ENCODE assay signal across 9 cellular contexts in the genomic region with DNA sequence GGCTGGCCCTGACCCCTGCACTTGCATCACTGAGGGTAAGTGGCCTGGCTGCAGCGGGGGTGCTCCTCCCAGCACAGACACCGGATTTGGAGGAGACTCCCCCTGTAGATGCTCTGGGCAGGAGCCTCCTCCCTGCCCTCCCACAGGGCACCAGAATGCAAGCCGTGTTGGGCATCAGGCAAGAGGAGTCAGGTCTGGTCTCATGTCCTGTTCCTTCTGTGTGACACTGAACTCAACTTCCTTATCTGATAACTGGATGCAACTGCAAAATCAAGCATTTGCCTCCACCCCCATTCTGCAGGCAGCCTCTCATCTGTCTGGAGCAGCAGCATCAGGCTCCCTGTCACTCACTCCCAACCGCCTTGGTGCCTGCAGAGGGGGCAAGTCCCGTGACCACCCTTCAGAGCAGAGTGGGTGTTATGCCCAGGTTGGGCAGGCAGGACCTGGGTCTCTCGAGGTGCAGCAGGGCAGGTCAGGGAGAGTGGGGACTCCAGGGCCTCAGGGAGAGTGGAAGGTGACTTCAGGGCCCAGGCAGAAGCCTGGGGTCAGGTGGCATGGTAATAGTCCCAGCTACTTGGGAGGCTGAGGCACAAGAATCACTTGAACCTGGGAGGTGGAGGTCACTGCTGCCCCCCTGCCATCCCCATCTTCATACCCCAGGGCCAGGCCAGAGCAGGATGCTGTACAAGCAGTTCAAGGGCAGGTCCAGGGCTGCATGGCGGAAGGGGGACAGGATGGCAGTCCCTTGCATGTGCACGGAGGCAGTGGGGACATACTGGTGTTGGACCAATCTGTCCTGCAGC. TPM values are rescaled to one million over a fixed set of nuclear protein-coding genes. Genes with fewer than 3 reads are reported as not detected.
DNase-seq lines count a peak whose midpoint lies in the region; ATAC-seq and TF ChIP-seq lines count a peak whose summit lies in the region.
"Had no signal": no experiment of that assay in that cellular context is flagged by ENCODE, and none has a peak within 500 bp of the region (broad histone marks: within the 10 kb centered on the region; RNA-seq: fewer than 3 reads in every experiment).

No MANE protein-coding gene starts in this region.

- TF ChIP-seq CTCF in cardiac muscle cell (IDR thresholded peaks at IDR 0.05; ENCODE audit: low read depth, low read length) (no peak), lower lobe of right lung (IDR thresholded peaks at IDR 0.05) (no peak), esophagus squamous epithelium (IDR thresholded peaks at IDR 0.05) (no peak)

- H3K27ac ChIP-seq in cardiac muscle cell (peak overlapping the region; percentile 91), angular gyrus (ENCODE audit: low read depth, low read length) (peak overlapping the region; percentile 70), lower lobe of right lung (peak overlapping the region; percentile 67), aorta (ENCODE audit: low read depth in 1 of 2, low read length in 2 of 2) (no peak overlapping the region), esophagus squamous epithelium (peak overlapping the region in 1 of 4 donors; percentile 32)
- H3K27ac ChIP-seq: colonic mucosa had no signal

- no peak for TF ChIP-seq POLR2A in esophagus squamous epithelium (IDR thresholded peaks at IDR 0.05)

- intact Hi-C loops in cardiac septum (cut with DNase I) (loop anchor here (10.0 kb wide), 2 partner anchors 209 to 329 kb away; no protein-coding TSS in a partner anchor), lower lobe of right lung (cut with DNase I) (loop anchor here (10.0 kb wide), 1 partner anchor 139 kb away; no protein-coding TSS in a partner anchor), aorta (cut with DNase I) (loop anchor here in 1 of 2 donors (10.0 kb wide), 1 partner anchor 339 kb away; no protein-coding TSS in a partner anchor), esophagus squamous epithelium (cut with DNase I) (no loop called here)

- no peaks in the 10 kb centered on the region for H3K9me3 Mint-ChIP-seq in naive thymus-derived CD8-positive, alpha-beta T cell

- no peaks in the 10 kb centered on the region for H3K36me3 Mint-ChIP-seq in naive thymus-derived CD8-positive, alpha-beta T cell

- H3K4me1 Mint-ChIP-seq in naive thymus-derived CD8-positive, alpha-beta T cell = peaks cover 6 to 13% (median 12%) of the 10 kb centered on the region in 4 donors

- 67 to 68% methylated on average over 8 of the region's 8 CpGs for WGBS in aorta, 2 donors
- WGBS in esophagus squamous epithelium, 2 donors = 56 to 72% methylated on average over 4 to 6 of the region's 8 CpGs

- H3K4me3 Mint-ChIP-seq in naive thymus-derived CD8-positive, alpha-beta T cell = no peak overlapping the region

- H3K9me3 ChIP-seq in cardiac muscle cell (ENCODE audit: low read depth) (no peaks in the 10 kb centered on the region), lower lobe of right lung (no peaks in the 10 kb centered on the region), aorta (ENCODE audit: control insufficient read depth, low read length) (no peaks in the 10 kb centered on the region), esophagus squamous epithelium (no peaks in the 10 kb centered on the region)
- H3K9me3 ChIP-seq: colonic mucosa had no signal

- POLR2A ChIA-PET in naive thymus-derived CD8-positive, alpha-beta T cell (lab: Charles Lee) = interaction anchor here (1.1 to 1.4 kb wide), 4 partner anchors 10 to 63 kb away, joined by 3 to 6 read pairs (median 4); a partner anchor contains a TSS

- no peak for DNase-seq in cardiac muscle cell (ENCODE audit: low read depth in 1 of 2, low spot score in 1 of 2)
- no peak for DNase-seq in cardiac septum (ENCODE audit: low spot score)
- no peak for DNase-seq in lower lobe of right lung
- DNase-seq in aorta = no peak
- no peak for DNase-seq in esophagus squamous epithelium (lab: John Stamatoyannopoulos, UW)
- DNase-seq in cerebellar nuclear complex (lab: John Stamatoyannopoulos, UW) = no peak
- DNase-seq in naive thymus-derived CD8-positive, alpha-beta T cell = no peak
- DNase-seq: colonic mucosa had no signal

- peak overlapping the region in 1 of 10 donors; percentile 14 for H3K27ac Mint-ChIP-seq in naive thymus-derived CD8-positive, alpha-beta T cell

- H3K36me3 ChIP-seq in cardiac muscle cell (no peaks in the 10 kb centered on the region), lower lobe of right lung (no peaks in the 10 kb centered on the region), aorta (ENCODE audit: control insufficient read depth in 1 of 2, insufficient read depth in 2 of 2, low read length in 1 of 2) (no peaks in the 10 kb centered on the region), esophagus squamous epithelium (no peaks in the 10 kb centered on the region)
- H3K36me3 ChIP-seq: colonic mucosa had no signal

- H3K27me3 ChIP-seq in cardiac muscle cell = no peaks in the 10 kb centered on the region
- H3K27me3 ChIP-seq in lower lobe of right lung (ENCODE audit: low read depth) = no peaks in the 10 kb centered on the region
- no peaks in the 10 kb centered on the region for H3K27me3 ChIP-seq in aorta (ENCODE audit: control insufficient read depth in 1 of 2, insufficient read depth in 2 of 2, low read length in 1 of 2)
- H3K27me3 ChIP-seq in esophagus squamous epithelium = no peaks in the 10 kb centered on the region
- H3K27me3 ChIP-seq: colonic mucosa had no signal

- H3K4me3 ChIP-seq in cardiac muscle cell = no peak overlapping the region
- no peak overlapping the region for H3K4me3 ChIP-seq in lower lobe of right lung
- no peak overlapping the region for H3K4me3 ChIP-seq in aorta (ENCODE audit: low read length in 2 of 2)
- H3K4me3 ChIP-seq in esophagus squamous epithelium = no peak overlapping the region
- H3K4me3 ChIP-seq: colonic mucosa had no signal

- H3K4me1 ChIP-seq in cardiac muscle cell (ENCODE audit: low read depth) (peaks cover 35% of the 10 kb centered on the region), lower lobe of right lung (peaks cover 33% of the 10 kb centered on the region), aorta (ENCODE audit: control insufficient read depth in 1 of 2, insufficient read depth in 2 of 2, low read length in 2 of 2) (no peaks in the 10 kb centered on the region), esophagus squamous epithelium (peaks cover 13 to 34% (median 30%) of the 10 kb centered on the region in 3 donors)
- H3K4me1 ChIP-seq: colonic mucosa had no signal

- ATAC-seq in lower lobe of right lung (no peak), aorta (ENCODE audit: low FRiP score) (no peak)
- no peak for ATAC-seq in naive thymus-derived CD8-positive, alpha-beta T cell

- no peaks in the 10 kb centered on the region for H3K27me3 Mint-ChIP-seq in naive thymus-derived CD8-positive, alpha-beta T cell

RNA-seq across cellular contexts. Expression of a gene that starts 10.5 kb away (rescaled TPM):
- total RNA-seq in cardiac muscle cell (1,533 and 1,673 TPM in 2 replicates), cardiac septum (466 TPM), lower lobe of right lung (765 TPM), aorta (100 to 1,000 TPM; 617 to 792 TPM), esophagus squamous epithelium (1,000 to 10,000 TPM; 1,191 to 2,826 (median 1,725) TPM)
- polyA plus RNA-seq in cardiac muscle cell (844 and 941 TPM in 2 replicates), aorta (1,000 to 10,000 TPM; 1,520 to 2,218 TPM)
- total RNA-seq in naive thymus-derived CD8-positive, alpha-beta T cell = 1,000 to 10,000 TPM; 1,232 to 1,277 TPM
- polyA plus RNA-seq in naive thymus-derived CD8-positive, alpha-beta T cell = 1,000 to 10,000 TPM; 1,632 to 1,741 (median 1,693) TPM

RNA-seq across cellular contexts. Expression of a gene that starts 22.9 kb away (rescaled TPM):
- total RNA-seq in cardiac muscle cell (87.7 and 99.7 TPM in 2 replicates), cardiac septum (20.3 TPM), lower lobe of right lung (20.6 TPM), aorta (10 to 100 TPM in 1 of 2 donors, 1 to 10 TPM in 1; 7.2 to 16.5 TPM), esophagus squamous epithelium (10 to 100 TPM; 20.2 to 42.7 (median 33.6) TPM)
- polyA plus RNA-seq in cardiac muscle cell (116 and 125 TPM in 2 replicates), aorta (100 to 1,000 TPM in 1 of 2 donors, 10 to 100 TPM in 1; 12.2 to 102 TPM)
- total RNA-seq in naive thymus-derived CD8-positive, alpha-beta T cell = 10 to 100 TPM; 14.1 to 15.8 TPM
- polyA plus RNA-seq in naive thymus-derived CD8-positive, alpha-beta T cell = 10 to 100 TPM; 18.5 to 28.5 (median 18.6) TPM

RNA-seq across cellular contexts. Expression of a gene that starts 31.4 kb away (rescaled TPM):
- total RNA-seq in cardiac muscle cell (56.5 and 105 TPM in 2 replicates), cardiac septum (12.5 TPM), lower lobe of right lung (17.8 TPM), aorta (10 to 100 TPM in 1 of 2 donors, 1 to 10 TPM in 1; 4.7 to 16.0 TPM), esophagus squamous epithelium (10 to 100 TPM in 2 of 4 donors, 1 to 10 TPM in 2; 4.3 to 14.2 (median 9.4) TPM)
- polyA plus RNA-seq in cardiac muscle cell (95.9 and 104 TPM in 2 replicates), aorta (10 to 100 TPM in 1 of 2 donors, 1 to 10 TPM in 1; 9.5 to 23.0 TPM)
- total RNA-seq in naive thymus-derived CD8-positive, alpha-beta T cell = 10 to 100 TPM; 17.7 to 22.1 TPM
- 100 to 1,000 TPM in 1 of 3 donors, 10 to 100 TPM in 2; 94.6 to 100 (median 94.9) TPM for polyA plus RNA-seq in naive thymus-derived CD8-positive, alpha-beta T cell

RNA-seq across cellular contexts. Expression of a gene that starts 32.4 kb away (rescaled TPM):
- 19.8 and 27.8 TPM in 2 replicates for total RNA-seq in cardiac muscle cell
- polyA plus RNA-seq in cardiac muscle cell = 23.3 and 29.9 TPM in 2 replicates
- 13.6 TPM for total RNA-seq in cardiac septum
- total RNA-seq in lower lobe of right lung = 48.8 TPM
- total RNA-seq in aorta = 10 to 100 TPM; 18.2 to 40.0 TPM
- polyA plus RNA-seq in aorta = 10 to 100 TPM; 44.2 to 45.3 TPM
- total RNA-seq in esophagus squamous epithelium = 10 to 100 TPM; 29.6 to 54.4 (median 33.4) TPM
- total RNA-seq in naive thymus-derived CD8-positive, alpha-beta T cell = 10 to 100 TPM; 56.4 to 60.4 TPM
- polyA plus RNA-seq in naive thymus-derived CD8-positive, alpha-beta T cell = 10 to 100 TPM; 69.3 to 84.6 (median 73.2) TPM

RNA-seq across cellular contexts. Expression of a gene that starts 39.0 kb away (rescaled TPM):
- total RNA-seq in cardiac muscle cell = 151 and 226 TPM in 2 replicates
- 114 and 122 TPM in 2 replicates for polyA plus RNA-seq in cardiac muscle cell
- total RNA-seq in cardiac septum = 91.4 TPM
- total RNA-seq in lower lobe of right lung = 24.6 TPM
- total RNA-seq in aorta = 10 to 100 TPM; 58.1 to 63.7 TPM
- polyA plus RNA-seq in aorta = 100 to 1,000 TPM in 1 of 2 donors, 10 to 100 TPM in 1; 29.4 to 124 TPM
- 10 to 100 TPM; 13.0 to 47.3 (median 19.5) TPM for total RNA-seq in esophagus squamous epithelium
- total RNA-seq in naive thymus-derived CD8-positive, alpha-beta T cell = 1 to 10 TPM; 8.3 to 9.4 TPM
- polyA plus RNA-seq in naive thymus-derived CD8-positive, alpha-beta T cell = 10 to 100 TPM in 1 of 3 donors, 1 to 10 TPM in 2; 2.4 to 10.9 (median 5.3) TPM

Comparison
In these comparisons a context has a peak if more than half of its experiments do, and no peak if none do; other contexts are left out.
1. H3K27ac ChIP-seq: peak in cardiac muscle cell (single experiment), angular gyrus (single experiment) and lower lobe of right lung (single experiment); none in aorta (0 of 2).